Comparison of ENCODE assay signal across 8 cellular contexts in the genomic region with DNA sequence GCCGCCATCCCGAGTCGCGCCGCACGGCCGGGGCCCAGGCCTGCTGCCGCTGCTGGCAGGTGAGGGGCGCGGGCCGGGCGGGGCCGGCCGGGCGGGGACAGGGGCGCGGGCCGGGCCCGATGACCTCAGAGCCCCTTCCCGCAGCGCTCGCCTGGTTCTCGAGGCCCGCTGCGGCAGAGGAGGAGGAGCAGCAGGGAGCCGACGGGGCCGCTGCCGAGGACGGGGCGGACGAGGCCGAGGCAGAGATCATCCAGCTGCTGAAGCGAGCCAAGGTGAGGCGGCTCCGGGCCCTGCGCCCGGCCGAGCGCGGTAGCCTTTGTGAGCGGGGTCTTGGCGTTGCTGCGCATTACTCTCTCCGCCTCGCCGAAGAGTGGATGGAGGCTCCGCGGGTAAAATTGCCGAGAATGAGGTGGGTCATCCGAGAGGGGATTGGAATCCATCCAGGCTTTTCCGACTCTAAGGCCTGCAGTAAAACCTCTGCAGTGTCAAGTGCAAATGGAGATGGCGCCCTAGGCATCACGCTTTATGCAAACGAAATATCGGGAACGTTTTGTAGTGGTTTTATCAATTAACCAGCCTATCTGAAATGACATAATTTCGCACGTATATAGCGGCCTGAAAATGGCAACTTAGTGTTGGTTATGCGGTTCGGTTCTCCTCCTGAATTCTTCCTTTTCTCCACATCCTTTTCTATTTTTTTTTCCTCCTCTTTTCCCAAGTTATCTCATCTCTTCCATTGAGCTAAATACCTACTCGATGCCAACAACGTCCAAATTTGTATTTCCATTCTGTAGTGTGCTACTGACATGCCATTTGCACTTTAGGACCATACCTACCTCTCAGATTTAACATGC. TPM values are rescaled to one million over a fixed set of nuclear protein-coding genes. Genes with fewer than 3 reads are reported as not detected.
DNase-seq lines count a peak whose midpoint lies in the region; ATAC-seq and TF ChIP-seq lines count a peak whose summit lies in the region.

No MANE protein-coding gene starts in this region.

- H3K4me3 ChIP-seq in BE2C (ENCODE audit: low read depth, low read length) (peak overlapping the region; percentile 83), vagina (peak overlapping the region; percentile 71 to 81)

- intact Hi-C loops in vagina (cut with DNase I), result no loop called here

- H3K27ac ChIP-seq in RWPE1 (peak overlapping the region; percentile 96), vagina (peak overlapping the region; percentile 93)

- H3K9me3 ChIP-seq in BE2C (no peaks in the 10 kb centered on the region), vagina (no peaks in the 10 kb centered on the region)

- TF ChIP-seq CTCF in BE2C (IDR thresholded peaks at IDR 0.05; ENCODE audit: low read depth, low read length), result no peak
- TF ChIP-seq CTCF in RWPE1 (conservative IDR thresholded peaks at IDR 0.05; ENCODE audit: low read depth), result no peak
- no peak for TF ChIP-seq CTCF in vagina (IDR thresholded peaks at IDR 0.05)

- DNase-seq in BE2C, result peak; percentile 36
- DNase-seq in RWPE1 (ENCODE audit: low spot score), result peak; percentile 27
- DNase-seq in effector CD8-positive, alpha-beta T cell (lab: John Stamatoyannopoulos, UW), result peak; percentile 30
- peak; percentile 30 for DNase-seq in mucosa of gallbladder (ENCODE audit: low spot score)
- DNase-seq in vagina (ENCODE audit: extremely low spot score in 2 of 2), result no peak
- DNase-seq in HK-2 (ENCODE audit: unreplicated experiment), result no peak

- H3K36me3 ChIP-seq in BE2C, result peaks cover 36% of the 10 kb centered on the region
- H3K36me3 ChIP-seq in vagina, result peaks cover 0 to 38% of the 10 kb centered on the region in 2 donors

- no peaks in the 10 kb centered on the region for H3K4me1 ChIP-seq in BE2C
- H3K4me1 ChIP-seq in vagina, result peaks cover 17% of the 10 kb centered on the region

- no peak for TF ChIP-seq POLR2A in vagina (IDR thresholded peaks at IDR 0.05)

- H3K27me3 ChIP-seq in BE2C, result no peaks in the 10 kb centered on the region
- H3K27me3 ChIP-seq in vagina, result no peaks in the 10 kb centered on the region

- POLR2A ChIA-PET in RWPE1 (lab: Yijun Ruan, JAX; ENCODE audit: low non-redundant PET), result interaction anchor here (0.7 to 1.7 kb wide), 3 partner anchors 52 to 345 kb away, joined by 3 to 12 read pairs (median 4); partner anchors contain the start of gene ADORA2B

- CTCF ChIA-PET in RWPE1 (lab: Yijun Ruan, JAX), result interaction anchor here (0.6 to 1.7 kb wide), 2 partner anchors 10 to 55 kb away, joined by 4 to 12 read pairs; partner anchors contain the start of gene ADORA2B

- ATAC-seq in GM18873 (IDR thresholded peaks at IDR 0.05; ENCODE audit: low FRiP score, unreplicated experiment) (peak; percentile 26), HG03139 (IDR thresholded peaks at IDR 0.05; ENCODE audit: unreplicated experiment) (peak; percentile 15)

RNA-seq across cellular contexts. Expression of gene TTC19, which starts 0.6 kb away (rescaled TPM):
- polyA plus RNA-seq in BE2C (2012; ENCODE audit: insufficient read depth, insufficient read length, low read depth), result 31.8 TPM
- total RNA-seq in mucosa of gallbladder (36.9 TPM), vagina (99.7 TPM)

RNA-seq across cellular contexts. Expression of gene ZSWIM7, which starts 0.7 kb away (rescaled TPM):
- polyA plus RNA-seq in BE2C (2012; ENCODE audit: insufficient read depth, insufficient read length, low read depth), result 39.6 TPM
- 23.5 TPM for total RNA-seq in mucosa of gallbladder
- 18.9 TPM for total RNA-seq in vagina

RNA-seq across cellular contexts. Expression of gene ADORA2B, which starts 55.3 kb away (rescaled TPM):
- 1.2 TPM for polyA plus RNA-seq in BE2C (2012; ENCODE audit: insufficient read depth, insufficient read length, low read depth)
- total RNA-seq in mucosa of gallbladder (0.72 TPM), vagina (33.4 TPM)

Comparison
In these comparisons a context has a peak if more than half of its experiments do, and no peak if none do; other contexts are left out.
1. DNase-seq: peak in BE2C (single experiment), RWPE1 (single experiment), effector CD8-positive, alpha-beta T cell (single experiment) and mucosa of gallbladder (single experiment); none in vagina (0 of 2) and HK-2 (single experiment).
2. RNA of gene ADORA2B, which starts 55.3 kb away (total RNA-seq): 33.4 TPM in vagina (single experiment); 0.72 TPM in mucosa of gallbladder (single experiment); every median in the first group is over 10 times any median in the second.